In genomic region chr17:77439382-77440013, GRCh38 we compare ENCODE assay signal across 10 cellular contexts.
DNase-seq lines count a peak whose midpoint lies in the region; ATAC-seq and TF ChIP-seq lines count a peak whose summit lies in the region.
"Had no signal": no experiment of that assay in that cellular context is flagged by ENCODE, and none has a peak within 500 bp of the region (broad histone marks: within the 10 kb centered on the region; RNA-seq: fewer than 3 reads in every experiment).

No MANE protein-coding gene starts in this region.

- no peaks in the 10 kb centered on the region for H3K27me3 Mint-ChIP-seq in activated T-cell treated with anti-CD3 and anti-CD28 coated beads, Interleukin-2, amount 50 U/mL, for 24 hours
- no peaks in the 10 kb centered on the region for H3K27me3 Mint-ChIP-seq in T-cell
- peaks cover 14% of the 10 kb centered on the region for H3K27me3 Mint-ChIP-seq in glutamatergic neuron (ENCODE audit: unreplicated experiment)

- H3K27ac ChIP-seq in temporal lobe (ENCODE audit: low read depth, low read length), result peak overlapping the region; percentile 38
- H3K27ac ChIP-seq: psoas muscle had no signal

- ATAC-seq in T-cell (replicated peaks in 1 of 4) (no peak), HG02623 (IDR thresholded peaks at IDR 0.05; ENCODE audit: unreplicated experiment) (no peak)
- ATAC-seq: psoas muscle had no signal

- peak overlapping the region; percentile 99 for H3K27ac Mint-ChIP-seq in activated T-cell treated with anti-CD3 and anti-CD28 coated beads, Interleukin-2, amount 50 U/mL, for 24 hours
- H3K27ac Mint-ChIP-seq in T-cell, result peak overlapping the region; percentile 99 to 100
- peak overlapping the region; percentile 73 for H3K27ac Mint-ChIP-seq in glutamatergic neuron (ENCODE audit: unreplicated experiment)

- H3K4me1 Mint-ChIP-seq in activated T-cell treated with anti-CD3 and anti-CD28 coated beads, Interleukin-2, amount 50 U/mL, for 24 hours (ENCODE audit: low read depth), result peaks cover 99% of the 10 kb centered on the region
- peaks cover 98 to 100% (median 98%) of the 10 kb centered on the region in 3 donors for H3K4me1 Mint-ChIP-seq in T-cell
- peaks cover 56% of the 10 kb centered on the region for H3K4me1 Mint-ChIP-seq in glutamatergic neuron (ENCODE audit: low read depth, unreplicated experiment)

- H3K9me3 Mint-ChIP-seq in activated T-cell treated with anti-CD3 and anti-CD28 coated beads, Interleukin-2, amount 50 U/mL, for 24 hours, result no peaks in the 10 kb centered on the region
- no peaks in the 10 kb centered on the region for H3K9me3 Mint-ChIP-seq in T-cell
- H3K9me3 Mint-ChIP-seq in glutamatergic neuron (ENCODE audit: unreplicated experiment), result peaks cover 4% of the 10 kb centered on the region

- CTCF ChIA-PET in T-cell (lab: Charles Lee), result no interaction called here

- peak overlapping the region; percentile 11 for H3K4me3 Mint-ChIP-seq in activated T-cell treated with anti-CD3 and anti-CD28 coated beads, Interleukin-2, amount 50 U/mL, for 24 hours
- H3K4me3 Mint-ChIP-seq in T-cell, result peak overlapping the region; percentile 59 to 91 (median 60)
- H3K4me3 Mint-ChIP-seq in glutamatergic neuron (ENCODE audit: unreplicated experiment), result peak overlapping the region; percentile 61

- peak; percentile 62 for DNase-seq in activated T-cell treated with anti-CD3 and anti-CD28 coated beads, Interleukin-2, amount 50 U/mL, for 24 hours
- no peak for DNase-seq in activated T-cell treated with anti-CD3 and anti-CD28 coated beads, Interleukin-2, amount 50 U/mL, for 1 hour
- DNase-seq in T-cell (peak in 1 of 34 experiments; percentile 27), glutamatergic neuron (peak; percentile 24), GF-D8 (lab: John Stamatoyannopoulos, UW) (no peak), NCI-H1048 (lab: John Stamatoyannopoulos, UW) (no peak)
- DNase-seq: NCI-H1105, psoas muscle had no signal

- TF ChIP-seq CTCF in glutamatergic neuron (IDR thresholded peaks at IDR 0.05; ENCODE audit: partially characterized antibody, unreplicated experiment), result no peak

- H3K36me3 Mint-ChIP-seq in activated T-cell treated with anti-CD3 and anti-CD28 coated beads, Interleukin-2, amount 50 U/mL, for 24 hours (ENCODE audit: low read depth), result peaks cover 3% of the 10 kb centered on the region
- peaks cover 7% of the 10 kb centered on the region for H3K36me3 Mint-ChIP-seq in T-cell
- no peaks in the 10 kb centered on the region for H3K36me3 Mint-ChIP-seq in glutamatergic neuron (ENCODE audit: unreplicated experiment)

- POLR2A ChIA-PET in T-cell (lab: Charles Lee), result interaction anchor here in 1 of 2 donors (0.6 kb wide), 1 partner anchor 14 kb away, joined by 4 read pairs; no protein-coding TSS in a partner anchor

Comparison
In these comparisons a context has a peak if more than half of its experiments do, and no peak if none do; other contexts are left out.
1. DNase-seq: peak in activated T-cell treated with anti-CD3 and anti-CD28 coated beads, Interleukin-2, amount 50 U/mL, for 24 hours (single experiment) and glutamatergic neuron (single experiment); none in activated T-cell treated with anti-CD3 and anti-CD28 coated beads, Interleukin-2, amount 50 U/mL, for 1 hour (single experiment), GF-D8 (single experiment) and NCI-H1048 (single experiment).
2. H3K4me3 Mint-ChIP-seq: peak in every context shown above with its lines; median percentile 61 in glutamatergic neuron; 60 in T-cell; 11 in activated T-cell treated with anti-CD3 and anti-CD28 coated beads, Interleukin-2, amount 50 U/mL, for 24 hours.
3. Peak in every context shown above with its lines, with median percentiles within 50 percentile points of each other: H3K27ac Mint-ChIP-seq.